ENCODE assay signal across 24 cellular contexts in the genomic region with DNA sequence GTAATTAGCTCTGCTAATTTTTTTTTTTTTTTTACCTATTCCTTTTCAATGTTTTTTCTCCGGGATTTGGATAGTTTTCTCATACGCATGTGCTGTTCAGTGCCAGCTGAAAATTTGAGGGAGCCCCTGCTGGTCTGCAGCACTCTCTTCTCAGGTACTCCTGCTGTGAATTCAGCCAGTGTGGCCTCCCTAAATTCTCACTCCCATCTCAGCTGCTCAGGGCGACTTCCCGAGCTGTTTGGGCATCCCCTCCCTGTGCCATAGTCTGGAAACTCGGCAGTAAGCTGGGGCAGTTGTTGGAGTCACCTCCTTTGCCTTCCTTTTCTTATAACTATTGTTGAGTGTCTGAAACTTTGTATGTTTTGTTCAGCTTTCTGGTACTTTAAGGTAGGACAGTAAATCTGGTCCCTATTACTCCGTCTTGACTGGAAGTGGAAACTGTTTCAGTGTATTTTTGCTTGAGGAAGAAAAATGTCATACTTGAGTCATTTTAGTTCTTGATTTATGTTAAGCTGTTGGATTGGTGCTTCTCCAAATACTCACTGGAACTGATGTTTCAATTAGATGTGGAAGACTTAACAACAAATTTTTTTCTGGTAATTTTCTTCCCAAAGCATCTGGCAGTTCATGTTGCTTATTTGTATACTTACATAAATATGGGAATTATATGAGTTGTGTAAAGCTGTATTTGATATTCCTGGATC. TPM values are rescaled to one million over a fixed set of nuclear protein-coding genes. Genes with fewer than 3 reads are reported as not detected.
DNase-seq lines count a peak whose midpoint lies in the region; ATAC-seq lines count a peak whose summit lies in the region.
"Had no signal": no experiment of that assay in that cellular context is flagged by ENCODE, and none has a peak within 500 bp of the region (broad histone marks: within the 10 kb centered on the region; RNA-seq: fewer than 3 reads in every experiment).

No MANE protein-coding gene starts in this region.

- H2BK15ac ChIP-seq in neuronal stem cell (ENCODE audit: low read length) = no peak overlapping the region

- H3K9me3 ChIP-seq in neuronal stem cell (replicated peaks in 1 of 2; ENCODE audit: control insufficient read depth in 2 of 2, insufficient read depth in 1 of 2, low read depth in 1 of 2, low read length in 2 of 2) (peaks cover 2 to 6% of the 10 kb centered on the region in 2 donors), HAP-1 (no peaks in the 10 kb centered on the region)
- H3K9me3 ChIP-seq: MG63 had no signal

- no peak overlapping the region for H2AK5ac ChIP-seq in neuronal stem cell (ENCODE audit: low read depth, low read length)

- H3K36me3 ChIP-seq in neuronal stem cell (replicated peaks in 1 of 2; ENCODE audit: control insufficient read depth in 2 of 2, insufficient read depth in 2 of 2, low read length in 2 of 2) (peaks cover 5 to 46% of the 10 kb centered on the region in 2 donors), HAP-1 (replicated peaks) (peaks cover 4% of the 10 kb centered on the region; the same call in 1 of the 2 replicates)

- peaks cover 2% of the 10 kb centered on the region for H3K79me1 ChIP-seq in neuronal stem cell (ENCODE audit: low read depth, low read length)

- DNase-seq in AG08395 (ENCODE audit: low spot score) (peak; percentile 20), M059J (ENCODE audit: low read depth) (peak; percentile 30), fibroblast of gingiva (ENCODE audit: low read depth) (peak; percentile 52), neuronal stem cell (ENCODE audit: low spot score) (no peak), HAP-1 (ENCODE audit: low spot score in 2 of 2) (no peak), inferior parietal cortex (ENCODE audit: extremely low spot score) (no peak), T1000 (lab: John Stamatoyannopoulos, UW) (no peak)
- DNase-seq: activated CD4-positive, alpha-beta T cell treated with anti-CD3 and anti-CD28 coated beads for 36 hours; activated CD8-positive, alpha-beta memory T cell treated with anti-CD3 and anti-CD28 coated beads for 24 hours; activated naive CD4-positive, alpha-beta T cell; activated T-cell treated with anti-CD3 and anti-CD28 coated beads, Interleukin-2, amount 50 U/mL, for 24 hours; anterior cingulate cortex; DMS79; kidney glomerular epithelial cell; MG63; NCI-H1436; NCI-H526 treated with DMSO at 0.1 percent for 48 hours; nucleus accumbens; spleen; stimulated activated CD4-positive, alpha-beta T cell treated with anti-CD3 and anti-CD28 coated beads, Interleukin-4, amount 100 ng/mL, for 4 hours had no signal

- H3K4me3 ChIP-seq in neuronal stem cell (ENCODE audit: low read length in 2 of 2) = no peak overlapping the region
- no peak overlapping the region for H3K4me3 ChIP-seq in HAP-1
- H3K4me3 ChIP-seq: lung, MG63, spleen had no signal

- H2BK12ac ChIP-seq in neuronal stem cell (ENCODE audit: low read length) = no peak overlapping the region

- no peak overlapping the region for H2AFZ ChIP-seq in neuronal stem cell (ENCODE audit: low read length)

- no peak overlapping the region for H4K8ac ChIP-seq in neuronal stem cell (ENCODE audit: low read depth, low read length)

- peak overlapping the region; percentile 71 for H3K18ac ChIP-seq in neuronal stem cell (ENCODE audit: low read length)

- H2BK120ac ChIP-seq in neuronal stem cell (ENCODE audit: low read depth, low read length) = no peak overlapping the region

- no peak overlapping the region for H3K9ac ChIP-seq in neuronal stem cell (ENCODE audit: low read depth, low read length, poor library complexity)

- ATAC-seq in HG02938 (IDR thresholded peaks at IDR 0.05; ENCODE audit: unreplicated experiment) = no peak
- ATAC-seq: activated CD4-positive, alpha-beta T cell treated with anti-CD3 and anti-CD28 coated beads for 36 hours; Right ventricle myocardium inferior had no signal

- H3K27me3 ChIP-seq in neuronal stem cell (ENCODE audit: control insufficient read depth in 3 of 3, insufficient read depth in 3 of 3, low read depth in 1 of 3, low read length in 3 of 3) (no peaks in the 10 kb centered on the region), HAP-1 (ENCODE audit: low read depth) (no peaks in the 10 kb centered on the region)
- H3K27me3 ChIP-seq: MG63, spleen had no signal

- no peak overlapping the region for H3K4ac ChIP-seq in neuronal stem cell (ENCODE audit: low read length)

- no peak overlapping the region for H3K14ac ChIP-seq in neuronal stem cell (ENCODE audit: low read length)

- no peak overlapping the region for H3K27ac ChIP-seq in neuronal stem cell (replicated peaks; ENCODE audit: low read length)
- H3K27ac ChIP-seq: HL-60, spleen had no signal

- no peak overlapping the region for H3K23ac ChIP-seq in neuronal stem cell (ENCODE audit: low read depth, low read length, poor library complexity)

- no CpG with 5 or more reads among the region's 6 CpGs for WGBS in neuronal stem cell (ENCODE audit: extremely low coverage in 2 of 2, insufficient read length in 2 of 2, insufficient replicate concordance in 1 of 2), 2 donors

- no peak overlapping the region for H2BK5ac ChIP-seq in neuronal stem cell (ENCODE audit: low read length)

- H4K91ac ChIP-seq in neuronal stem cell (ENCODE audit: low read depth, low read length, poor library complexity) = no peak overlapping the region

- H3K4me1 ChIP-seq in neuronal stem cell (ENCODE audit: control insufficient read depth in 2 of 2, insufficient read depth in 1 of 2, low read depth in 1 of 2, low read length in 2 of 2) (peaks cover 0 to 2% of the 10 kb centered on the region in 2 donors), HAP-1 (peaks cover 13% of the 10 kb centered on the region)

- in situ Hi-C loops in HAP-1 (cut with MboI; ENCODE audit: low sequenced_read_pairs) = loop anchor here (25.0 kb wide), 1 partner anchor 199 kb away; no protein-coding TSS in a partner anchor

- H3K4me2 ChIP-seq in neuronal stem cell (ENCODE audit: insufficient read depth, low read length, poor library complexity, severe bottlenecking) = no peak overlapping the region

RNA-seq across cellular contexts. Expression of gene MINPP1, which starts 33.6 kb away (rescaled TPM):
- total RNA-seq in M059J (2014; rRNA removed; shearing (Covaris generic)) = 57.3 and 61.4 TPM in 2 replicates
- 25.1 TPM for polyA plus RNA-seq in neuronal stem cell (2013, experiment 1 of 2)
- polyA plus RNA-seq in neuronal stem cell (2013, experiment 2 of 2) = 26.4 TPM

Comparison
In these comparisons a context has a peak if more than half of its experiments do, and no peak if none do; other contexts are left out.
1. DNase-seq: peak in AG08395 (single experiment), M059J (single experiment) and fibroblast of gingiva (single experiment); none in neuronal stem cell (single experiment), HAP-1 (0 of 2), inferior parietal cortex (single experiment) and T1000 (single experiment).